ENCODE assay signal across 16 cellular contexts in the genomic region with DNA sequence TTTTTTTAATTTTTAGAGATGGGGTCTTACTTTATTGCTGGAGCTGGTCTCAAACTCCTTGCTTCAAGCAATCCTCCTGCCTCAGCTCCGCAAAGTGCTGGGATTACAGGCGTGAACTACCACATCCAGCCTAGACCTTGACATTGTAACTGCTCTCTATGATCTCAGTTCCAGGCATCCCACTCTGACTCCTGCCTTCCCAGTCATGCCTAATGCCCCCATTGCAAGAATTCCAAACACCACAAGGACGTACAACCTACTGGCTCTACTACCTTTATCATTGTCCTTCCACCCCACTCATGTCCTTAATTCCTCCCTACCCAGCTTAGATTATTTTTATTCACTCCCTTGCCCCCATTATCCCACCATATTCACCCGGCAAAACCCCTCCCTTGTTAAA. TPM values are rescaled to one million over a fixed set of nuclear protein-coding genes. Genes with fewer than 3 reads are reported as not detected.
DNase-seq lines count a peak whose midpoint lies in the region; ATAC-seq and TF ChIP-seq lines count a peak whose summit lies in the region.
"Had no signal": no experiment of that assay in that cellular context is flagged by ENCODE, and none has a peak within 500 bp of the region (broad histone marks: within the 10 kb centered on the region; RNA-seq: fewer than 3 reads in every experiment).

No MANE protein-coding gene starts in this region.

- no peak overlapping the region for H4K91ac ChIP-seq in H9 (ENCODE audit: insufficient read length, low read depth, low read length)

- H3K27me3 Mint-ChIP-seq in activated naive CD8-positive, alpha-beta T cell treated with anti-CD3 and anti-CD28 coated beads, Interleukin-2, amount 10 ng/mL, durations not matched to agents 7 days and 5 days, result no peaks in the 10 kb centered on the region
- H3K27me3 Mint-ChIP-seq in activated naive CD8-positive, alpha-beta T cell treated with anti-CD3 and anti-CD28 coated beads for 36 hours, result no peaks in the 10 kb centered on the region
- H3K27me3 Mint-ChIP-seq in H9 (ENCODE audit: low read depth) (no peaks in the 10 kb centered on the region), endodermal cell (ENCODE audit: insufficient read depth) (no peaks in the 10 kb centered on the region)
- H3K27me3 Mint-ChIP-seq: B cell had no signal

- no CpG with 5 or more reads among the region's 4 CpGs for WGBS in H9 (ENCODE audit: extremely low coverage, insufficient read length, low lambda C conversion rate)
- 96 to 100% methylated on average over 3 to 4 of the region's 4 CpGs for WGBS in endodermal cell (ENCODE audit: insufficient coverage in 1 of 2, insufficient read length in 1 of 2), 2 experiments

- no peak overlapping the region for H2BK15ac ChIP-seq in H9 (ENCODE audit: low read depth, low read length)

- H3K27ac Mint-ChIP-seq in activated naive CD8-positive, alpha-beta T cell treated with anti-CD3 and anti-CD28 coated beads, Interleukin-2, amount 10 ng/mL, durations not matched to agents 7 days and 5 days, result peak overlapping the region; percentile 23
- no peak overlapping the region for H3K27ac Mint-ChIP-seq in activated naive CD8-positive, alpha-beta T cell treated with anti-CD3 and anti-CD28 coated beads for 36 hours
- peak overlapping the region in 2 of 3 experiments; percentile 2 to 31; a peak in 2 of 7 replicates for H3K27ac Mint-ChIP-seq in H9
- peak overlapping the region; percentile 16 for H3K27ac Mint-ChIP-seq in endodermal cell
- H3K27ac Mint-ChIP-seq in stimulated activated effector memory CD8-positive, alpha-beta T cell treated with anti-CD3 and anti-CD28 coated beads, Interleukin-12 subunit alpha, Interleukin-12 subunit beta, amount 100 ng/mL, for 72 hours, result peak overlapping the region; percentile 16
- H3K27ac Mint-ChIP-seq: B cell had no signal

- peaks cover 20% of the 10 kb centered on the region for H3K36me3 Mint-ChIP-seq in activated naive CD8-positive, alpha-beta T cell treated with anti-CD3 and anti-CD28 coated beads, Interleukin-2, amount 10 ng/mL, durations not matched to agents 7 days and 5 days
- peaks cover 16% of the 10 kb centered on the region for H3K36me3 Mint-ChIP-seq in activated naive CD8-positive, alpha-beta T cell treated with anti-CD3 and anti-CD28 coated beads for 36 hours
- peaks cover 51 to 72% (median 62%) of the 10 kb centered on the region in 3 experiments for H3K36me3 Mint-ChIP-seq in H9 (ENCODE audit: insufficient read depth in 1 of 3, low read depth in 3 of 3)
- H3K36me3 Mint-ChIP-seq in endodermal cell (ENCODE audit: low read depth), result peaks cover 67% of the 10 kb centered on the region
- peaks cover 47% of the 10 kb centered on the region for H3K36me3 Mint-ChIP-seq in stimulated activated effector memory CD8-positive, alpha-beta T cell treated with anti-CD3 and anti-CD28 coated beads, Interleukin-12 subunit alpha, Interleukin-12 subunit beta, amount 100 ng/mL, for 72 hours

- H3K27ac ChIP-seq in H9 (ENCODE audit: insufficient read length, low read depth, low read length), result no peak overlapping the region
- H3K27ac ChIP-seq in endodermal cell (ENCODE audit: low read depth, low read length), result no peak overlapping the region
- H3K27ac ChIP-seq: BLaER1 treated with 17β-estradiol and CSF1 and Interleukin-3, amounts not matched to agents 10 nM and 100 nM had no signal

- H2BK12ac ChIP-seq in H9 (ENCODE audit: insufficient read length, low read depth, low read length), result no peak overlapping the region

- no peaks in the 10 kb centered on the region for H3K9me3 Mint-ChIP-seq in activated naive CD8-positive, alpha-beta T cell treated with anti-CD3 and anti-CD28 coated beads, Interleukin-2, amount 10 ng/mL, durations not matched to agents 7 days and 5 days
- no peaks in the 10 kb centered on the region for H3K9me3 Mint-ChIP-seq in activated naive CD8-positive, alpha-beta T cell treated with anti-CD3 and anti-CD28 coated beads for 36 hours
- H3K9me3 Mint-ChIP-seq in H9, result peaks cover 12 to 19% of the 10 kb centered on the region in 2 experiments
- peaks cover 37% of the 10 kb centered on the region for H3K9me3 Mint-ChIP-seq in endodermal cell
- no peaks in the 10 kb centered on the region for H3K9me3 Mint-ChIP-seq in stimulated activated effector memory CD8-positive, alpha-beta T cell treated with anti-CD3 and anti-CD28 coated beads, Interleukin-12 subunit alpha, Interleukin-12 subunit beta, amount 100 ng/mL, for 72 hours
- H3K9me3 Mint-ChIP-seq: CD8-positive, alpha-beta T cell had no signal

- peaks cover 5% of the 10 kb centered on the region for H3K4me1 Mint-ChIP-seq in activated naive CD8-positive, alpha-beta T cell treated with anti-CD3 and anti-CD28 coated beads, Interleukin-2, amount 10 ng/mL, durations not matched to agents 7 days and 5 days
- peaks cover 2% of the 10 kb centered on the region for H3K4me1 Mint-ChIP-seq in activated naive CD8-positive, alpha-beta T cell treated with anti-CD3 and anti-CD28 coated beads for 36 hours
- H3K4me1 Mint-ChIP-seq in H9, result peaks cover 17 to 18% of the 10 kb centered on the region in 2 experiments
- H3K4me1 Mint-ChIP-seq in endodermal cell, result peaks cover 24% of the 10 kb centered on the region
- peaks cover 7% of the 10 kb centered on the region for H3K4me1 Mint-ChIP-seq in stimulated activated effector memory CD8-positive, alpha-beta T cell treated with anti-CD3 and anti-CD28 coated beads, Interleukin-12 subunit alpha, Interleukin-12 subunit beta, amount 100 ng/mL, for 72 hours

- H3K9me3 ChIP-seq in H9 (ENCODE audit: control insufficient read depth, low read depth, low read length) (peaks cover 8% of the 10 kb centered on the region), endodermal cell (ENCODE audit: control insufficient read depth, low read length) (peaks cover 42% of the 10 kb centered on the region)
- H3K9me3 ChIP-seq: HAP-1 had no signal

- H2AK5ac ChIP-seq in H9 (ENCODE audit: insufficient read length, low read length), result no peak overlapping the region

- POLR2A ChIA-PET in activated naive CD8-positive, alpha-beta T cell treated with anti-CD3 and anti-CD28 coated beads, Interleukin-2, amount 10 ng/mL, durations not matched to agents 7 days and 5 days (lab: Charles Lee), result no interaction called here

- H3T11ph ChIP-seq in H9 (ENCODE audit: low read length), result no peak overlapping the region

- no peaks in the 10 kb centered on the region for H3K79me2 ChIP-seq in H9 (ENCODE audit: insufficient read depth, low read length)

- H4K5ac ChIP-seq in H9 (ENCODE audit: insufficient read length, low read depth, low read length), result no peak overlapping the region

- no peak overlapping the region for H3K23ac ChIP-seq in H9 (ENCODE audit: insufficient read length, low read depth, low read length)

- no peak for ATAC-seq in activated naive CD8-positive, alpha-beta T cell treated with anti-CD3 and anti-CD28 coated beads, Interleukin-2, amount 10 ng/mL, durations not matched to agents 7 days and 5 days (ENCODE audit: low read depth)
- ATAC-seq in stimulated activated effector memory CD8-positive, alpha-beta T cell treated with anti-CD3 and anti-CD28 coated beads, Interleukin-12 subunit alpha, Interleukin-12 subunit beta, amount 100 ng/mL, for 72 hours, result no peak
- ATAC-seq: CD8-positive, alpha-beta T cell had no signal

- no peak overlapping the region for H3K4me3 Mint-ChIP-seq in activated naive CD8-positive, alpha-beta T cell treated with anti-CD3 and anti-CD28 coated beads, Interleukin-2, amount 10 ng/mL, durations not matched to agents 7 days and 5 days
- H3K4me3 Mint-ChIP-seq in activated naive CD8-positive, alpha-beta T cell treated with anti-CD3 and anti-CD28 coated beads for 36 hours, result no peak overlapping the region
- no peak overlapping the region for H3K4me3 Mint-ChIP-seq in H9
- H3K4me3 Mint-ChIP-seq in endodermal cell, result no peak overlapping the region
- H3K4me3 Mint-ChIP-seq in stimulated activated effector memory CD8-positive, alpha-beta T cell treated with anti-CD3 and anti-CD28 coated beads, Interleukin-12 subunit alpha, Interleukin-12 subunit beta, amount 100 ng/mL, for 72 hours, result no peak overlapping the region
- H3K4me3 Mint-ChIP-seq: B cell; CD8-positive, alpha-beta T cell had no signal

- no peak overlapping the region for H3K4ac ChIP-seq in H9 (ENCODE audit: low read depth, low read length)

- H4K8ac ChIP-seq in H9 (replicated peaks; ENCODE audit: insufficient read length, low read depth, low read length), result no peak overlapping the region

- H2AFZ ChIP-seq in H9 (ENCODE audit: low read length), result no peak overlapping the region

- peaks cover 80% of the 10 kb centered on the region for H3K36me3 ChIP-seq in endodermal cell (ENCODE audit: control insufficient read depth, insufficient read depth, low read length)

- no peak for DNase-seq in activated naive CD8-positive, alpha-beta T cell treated with anti-CD3 and anti-CD28 coated beads, Interleukin-2, amount 10 ng/mL, durations not matched to agents 7 days and 5 days
- no peak for DNase-seq in activated naive CD8-positive, alpha-beta T cell treated with anti-CD3 and anti-CD28 coated beads for 36 hours
- DNase-seq in H9, result no peak
- DNase-seq in endodermal cell, result no peak
- DNase-seq in stimulated activated effector memory CD8-positive, alpha-beta T cell treated with anti-CD3 and anti-CD28 coated beads, Interleukin-12 subunit alpha, Interleukin-12 subunit beta, amount 100 ng/mL, for 72 hours (ENCODE audit: low spot score in 2 of 2), result no peak
- no peak for DNase-seq in NCI-H2081 treated with DMSO at 0.1 percent for 48 hours (lab: John Stamatoyannopoulos, UW)
- no peak for DNase-seq in hepatic stellate cell (ENCODE audit: low spot score)
- DNase-seq: CD8-positive, alpha-beta T cell; DMS 273 treated with DMSO at 0.1 percent for 48 hours; DMS53; DND-41; EL had no signal

- H3K4me2 ChIP-seq in H9 (ENCODE audit: insufficient read depth, insufficient read length, low read length), result no peak overlapping the region
- H3K4me2 ChIP-seq: BLaER1 treated with 17β-estradiol and CSF1 and Interleukin-3, amounts not matched to agents 10 nM and 100 nM had no signal

- H4K20me1 ChIP-seq in H9 (ENCODE audit: control insufficient read depth, insufficient read depth, insufficient read length), result peaks cover 4% of the 10 kb centered on the region

- TF ChIP-seq CTCF in H9 (conservative IDR thresholded peaks at IDR 0.05) (no peak), endodermal cell (conservative IDR thresholded peaks at IDR 0.05) (no peak)

- H3K27me3 ChIP-seq in H9 (ENCODE audit: insufficient read depth, low read length) (no peaks in the 10 kb centered on the region), endodermal cell (ENCODE audit: control insufficient read depth, insufficient read depth, low read length, poor library complexity, severe bottlenecking) (no peaks in the 10 kb centered on the region)
- H3K27me3 ChIP-seq: BLaER1 treated with 17β-estradiol and CSF1 and Interleukin-3, amounts not matched to agents 10 nM and 100 nM had no signal

- H2BK120ac ChIP-seq in H9 (ENCODE audit: low read depth, low read length, poor library complexity, severe bottlenecking), result no peak overlapping the region

- H3K4me3 ChIP-seq in endodermal cell (ENCODE audit: low read length), result no peak overlapping the region
- H3K4me3 ChIP-seq: BLaER1 treated with 17β-estradiol and CSF1 and Interleukin-3, amounts not matched to agents 10 nM and 100 nM; GM12878; HAP-1 had no signal

- H3K9ac ChIP-seq in H9 (ENCODE audit: extremely low read depth, insufficient read length, low read length), result no peak overlapping the region
- no peak overlapping the region for H3K9ac ChIP-seq in endodermal cell (ENCODE audit: extremely low read depth, low read length, poor library complexity, severe bottlenecking)
- H3K9ac ChIP-seq: BLaER1 treated with 17β-estradiol and CSF1 and Interleukin-3, amounts not matched to agents 10 nM and 100 nM had no signal

- no peaks in the 10 kb centered on the region for H3K79me1 ChIP-seq in H9 (ENCODE audit: insufficient read depth, low read depth, low read length, poor library complexity, severe bottlenecking)

- no peak overlapping the region for H3K18ac ChIP-seq in H9 (ENCODE audit: insufficient read length, low read depth, low read length)

- no peak overlapping the region for H2BK20ac ChIP-seq in H9 (ENCODE audit: low read depth, low read length, poor library complexity, severe bottlenecking)

- no peak overlapping the region for H3K14ac ChIP-seq in H9 (ENCODE audit: insufficient read depth, low read length)

- H3K23me2 ChIP-seq in H9 (ENCODE audit: insufficient read length, low read depth, low read length, poor library complexity, severe bottlenecking), result no peaks in the 10 kb centered on the region

- no peaks in the 10 kb centered on the region; the same call in 1 of the 2 replicates for H3K4me1 ChIP-seq in H9 (ENCODE audit: insufficient read depth, low read length)
- no peaks in the 10 kb centered on the region for H3K4me1 ChIP-seq in endodermal cell (ENCODE audit: control insufficient read depth, insufficient read depth, low read length)
- H3K4me1 ChIP-seq: BLaER1 treated with 17β-estradiol and CSF1 and Interleukin-3, amounts not matched to agents 10 nM and 100 nM had no signal

- H3K56ac ChIP-seq in H9 (ENCODE audit: insufficient read length, low read depth, low read length), result no peak overlapping the region

- H2BK5ac ChIP-seq in H9 (ENCODE audit: insufficient read length, low read length), result no peak overlapping the region

RNA-seq across cellular contexts. Expression of a gene that starts 21.6 kb away (rescaled TPM):
- 1 to 10 TPM; 3.8 to 4.9 TPM for total RNA-seq in activated naive CD8-positive, alpha-beta T cell treated with anti-CD3 and anti-CD28 coated beads, Interleukin-2, amount 10 ng/mL, durations not matched to agents 7 days and 5 days
- total RNA-seq in activated naive CD8-positive, alpha-beta T cell treated with anti-CD3 and anti-CD28 coated beads for 36 hours, result 1 to 10 TPM; 6.4 to 6.9 TPM
- total RNA-seq in H9 (2021) (6.1 and 6.2 TPM in 2 replicates), endodermal cell (1 to 10 TPM; 6.3 to 6.9 TPM)
- polyA plus RNA-seq in endodermal cell (2013, experiment 1 of 2), result 11.6 TPM
- polyA plus RNA-seq in endodermal cell (2013, experiment 2 of 2), result 9.2 TPM

RNA-seq across cellular contexts. Expression of a gene that starts 21.8 kb away (rescaled TPM):
- 1,000 to 10,000 TPM; 1,577 to 1,648 TPM for total RNA-seq in activated naive CD8-positive, alpha-beta T cell treated with anti-CD3 and anti-CD28 coated beads, Interleukin-2, amount 10 ng/mL, durations not matched to agents 7 days and 5 days
- 1,000 to 10,000 TPM; 2,473 to 2,489 TPM for total RNA-seq in activated naive CD8-positive, alpha-beta T cell treated with anti-CD3 and anti-CD28 coated beads for 36 hours
- total RNA-seq in H9 (2021) (2,794 and 2,865 TPM in 2 replicates), endodermal cell (1,000 to 10,000 TPM; 2,011 to 2,129 TPM)
- 3,347 TPM for polyA plus RNA-seq in endodermal cell (2013, experiment 1 of 2)
- polyA plus RNA-seq in endodermal cell (2013, experiment 2 of 2), result 3,114 TPM

RNA-seq across cellular contexts. Expression of a gene that starts 49.9 kb away (rescaled TPM):
- 10 to 100 TPM; 20.2 TPM for total RNA-seq in activated naive CD8-positive, alpha-beta T cell treated with anti-CD3 and anti-CD28 coated beads, Interleukin-2, amount 10 ng/mL, durations not matched to agents 7 days and 5 days
- total RNA-seq in activated naive CD8-positive, alpha-beta T cell treated with anti-CD3 and anti-CD28 coated beads for 36 hours, result 1 to 10 TPM; 4.8 to 5.0 TPM
- total RNA-seq in H9 (2021) (24.0 and 24.9 TPM in 2 replicates), endodermal cell (10 to 100 TPM; 22.7 to 30.5 TPM)
- polyA plus RNA-seq in endodermal cell (2013, experiment 1 of 2), result 20.6 TPM
- polyA plus RNA-seq in endodermal cell (2013, experiment 2 of 2), result 21.0 TPM
